23 cellular contexts compared by ENCODE assay signal in the genomic region with DNA sequence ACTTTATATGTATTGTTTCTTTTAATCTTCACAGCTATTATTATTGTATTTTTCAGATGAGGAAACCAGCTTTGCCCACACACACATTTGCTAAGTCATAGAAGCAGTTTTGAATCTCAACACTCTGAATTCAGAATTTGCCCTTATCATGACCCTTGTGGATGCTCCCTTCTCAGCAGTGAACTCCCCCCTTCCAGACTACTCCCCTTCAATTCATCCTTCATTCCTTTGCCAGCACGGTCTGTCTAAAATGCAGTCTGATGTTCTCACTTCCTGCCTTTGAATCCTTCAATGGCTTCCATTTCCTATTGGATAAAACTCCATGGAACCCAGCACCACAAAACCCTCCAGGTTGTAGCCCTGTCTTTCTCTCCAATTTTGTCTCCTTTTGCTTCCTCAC. TPM values are rescaled to one million over a fixed set of nuclear protein-coding genes. Genes with fewer than 3 reads are reported as not detected.
DNase-seq lines count a peak whose midpoint lies in the region; ATAC-seq, FAIRE-seq and TF ChIP-seq lines count a peak whose summit lies in the region.
"Had no signal": no experiment of that assay in that cellular context is flagged by ENCODE, and none has a peak within 500 bp of the region (broad histone marks: within the 10 kb centered on the region; RNA-seq: fewer than 3 reads in every experiment).

No MANE protein-coding gene starts in this region.

- WGBS in IMR-90 (ENCODE audit: extremely low coverage in 2 of 2, insufficient read length in 1 of 2), 2 experiments = 47% methylated on average over 1 of the region's 1 CpG; no CpG with 5 or more reads in 1 of the 2 experiments
- WGBS in H1 (ENCODE audit: extremely low coverage in 1 of 2, insufficient coverage in 1 of 2, insufficient read length in 1 of 2, insufficient replicate concordance in 2 of 2, low coverage in 1 of 2, low lambda C conversion rate in 2 of 2, missing lambda C conversion rate in 1 of 2), 2 experiments = 94% methylated on average over 1 of the region's 1 CpG; no CpG with 5 or more reads in 1 of the 2 experiments
- WGBS in trophoblast cell (ENCODE audit: extremely low coverage, insufficient coverage, insufficient read length) = no CpG with 5 or more reads among the region's 1 CpG

- H3K9me3 ChIP-seq in IMR-90 (ENCODE audit: control insufficient read depth, insufficient read depth, low read length) (no peaks in the 10 kb centered on the region), H1 (ENCODE audit: insufficient read depth in 2 of 2, low read depth in 1 of 2, low read length in 1 of 2) (no peaks in the 10 kb centered on the region), keratinocyte (ENCODE audit: control insufficient read depth, low read depth, low read length) (no peaks in the 10 kb centered on the region), trophoblast cell (ENCODE audit: insufficient read depth, low read depth, low read length) (no peaks in the 10 kb centered on the region)

- H3K27ac Mint-ChIP-seq in GM23338 = no peak overlapping the region

- ATAC-seq in GM23338 = no peak
- no peak for ATAC-seq in IMR-90 (ENCODE audit: low read depth)
- ATAC-seq in GM18873 (IDR thresholded peaks at IDR 0.05; ENCODE audit: low FRiP score, unreplicated experiment) = no peak

- intact Hi-C loops in IMR-90 (cut with micrococcal nuclease) = no loop called here

- H2BK15ac ChIP-seq in IMR-90 (ENCODE audit: low read depth, low read length) (no peak overlapping the region), H1 (ENCODE audit: low read length) (no peak overlapping the region)

- TF ChIP-seq POLR2A in IMR-90 (IDR thresholded peaks at IDR 0.05; ENCODE audit: low read depth, low read length) (no peak), H1 (IDR thresholded peaks at IDR 0.05; ENCODE audit: control extremely low read depth in 1 of 2, low read depth in 2 of 2, low read length in 2 of 2) (no peak)

- H3K36me3 Mint-ChIP-seq in GM23338 (ENCODE audit: low read depth) = no peaks in the 10 kb centered on the region

- CTCF ChIA-PET in IMR-90 (lab: Yijun Ruan, JAX) = interaction anchor here (1.4 kb wide), 1 partner anchor 14 kb away, joined by 6 read pairs; no protein-coding TSS in a partner anchor
- CTCF ChIA-PET in H1 (lab: Charles Lee; ENCODE audit: partially characterized antibody) = interaction anchor here (1.4 kb wide), 1 partner anchor 116 kb away, joined by 4 read pairs; no protein-coding TSS in a partner anchor

- 0 out of 2 replicates have a peak overlapping the region, but pooled peaks have one; percentile 22 for H2BK120ac ChIP-seq in IMR-90 (ENCODE audit: low read depth, low read length)
- H2BK120ac ChIP-seq in H1 (replicated peaks; ENCODE audit: low read depth, low read length) = no peak overlapping the region
- H2BK120ac ChIP-seq in trophoblast cell (ENCODE audit: insufficient read depth, low read length, poor library complexity) = no peak overlapping the region

- BruUV-seq in IMR-90 (replicated peaks; lab: Mats Ljungman, UMichigan) = no TSS peak

- H3K79me1 ChIP-seq in IMR-90 (ENCODE audit: low read depth in 1 of 2, low read length in 2 of 2) = no peaks in the 10 kb centered on the region
- H3K79me1 ChIP-seq in H1 (ENCODE audit: low read depth, low read length) = no peaks in the 10 kb centered on the region
- no peaks in the 10 kb centered on the region for H3K79me1 ChIP-seq in trophoblast cell (ENCODE audit: low read length)

- TF ChIP-seq CTCF in GM23338 (conservative IDR thresholded peaks at IDR 0.05; ENCODE audit: low read depth in 2 of 2) = no peak
- no peak for TF ChIP-seq CTCF in IMR-90 (conservative IDR thresholded peaks at IDR 0.05; ENCODE audit: low read depth, low read length)
- no peak for TF ChIP-seq CTCF in H1 (IDR thresholded peaks at IDR 0.05; ENCODE audit: control extremely low read depth in 1 of 3, insufficient read depth in 1 of 3, low read depth in 1 of 3, low read length in 3 of 3)
- TF ChIP-seq CTCF in keratinocyte (optimal IDR thresholded peaks at IDR 0.05 in 1 of 3, IDR thresholded peaks at IDR 0.05 in 1 of 3, conservative IDR thresholded peaks at IDR 0.05 in 1 of 3; ENCODE audit: extremely low read depth in 1 of 3, insufficient read depth in 2 of 3, low read length in 3 of 3) = no peak

- H4K12ac ChIP-seq in trophoblast cell (ENCODE audit: low read depth, low read length) = no peak overlapping the region

- H3K9ac ChIP-seq in IMR-90 (ENCODE audit: low read depth, low read length) = no peak overlapping the region
- no peak overlapping the region for H3K9ac ChIP-seq in H1 (replicated peaks in 1 of 4; ENCODE audit: extremely low read depth in 1 of 4, low read depth in 3 of 4, low read length in 3 of 4)
- no peak overlapping the region for H3K9ac ChIP-seq in keratinocyte (ENCODE audit: control insufficient read depth, extremely low read depth, insufficient read depth, low read length)
- no peak overlapping the region for H3K9ac ChIP-seq in trophoblast cell (ENCODE audit: low read length)

- POLR2A ChIA-PET in IMR-90 (lab: Charles Lee; ENCODE audit: unreplicated experiment) = no interaction called here
- POLR2A ChIA-PET in H1 (lab: Charles Lee; ENCODE audit: partially characterized antibody) = interaction anchor here (1.1 to 1.9 kb wide), 2 partner anchors 10 to 29 kb away, joined by 3 to 8 read pairs; no protein-coding TSS in a partner anchor

- H3K9me1 ChIP-seq in IMR-90 (ENCODE audit: insufficient read depth, low read length) (no peaks in the 10 kb centered on the region), keratinocyte (ENCODE audit: control insufficient read depth, extremely low read depth, insufficient read depth, low read length) (no peaks in the 10 kb centered on the region)

- H3K56ac ChIP-seq in IMR-90 (ENCODE audit: extremely low read depth, insufficient read depth, low read length) (no peak overlapping the region), H1 (replicated peaks; ENCODE audit: insufficient read length, low read depth, low read length) (no peak overlapping the region)

- no peaks in the 10 kb centered on the region for H3K79me2 ChIP-seq in GM23338 (replicated peaks; ENCODE audit: insufficient read depth)
- H3K79me2 ChIP-seq in H1 (ENCODE audit: control insufficient read depth in 1 of 2, insufficient read depth in 2 of 2, low read length in 2 of 2) = no peaks in the 10 kb centered on the region
- H3K79me2 ChIP-seq in keratinocyte (ENCODE audit: control insufficient read depth, insufficient read depth, low read length) = no peaks in the 10 kb centered on the region
- H3K79me2 ChIP-seq in trophoblast cell (ENCODE audit: control insufficient read depth, insufficient read depth, low read length, poor library complexity) = no peaks in the 10 kb centered on the region

- H4K8ac ChIP-seq in IMR-90 (ENCODE audit: low read depth in 2 of 2, low read length in 2 of 2) (peak overlapping the region in 1 of 2 experiments; percentile 50; a peak in 1 of 4 replicates), H1 (ENCODE audit: extremely low read depth, insufficient read depth, low read length) (no peak overlapping the region), trophoblast cell (ENCODE audit: low read depth, low read length) (no peak overlapping the region)

- H3K4me2 ChIP-seq in GM23338 (no peak overlapping the region), IMR-90 (ENCODE audit: low read depth, low read length) (no peak overlapping the region), H1 (ENCODE audit: insufficient read depth in 1 of 2, low read depth in 2 of 2, low read length in 2 of 2) (no peak overlapping the region), keratinocyte (ENCODE audit: control insufficient read depth, extremely low read depth, insufficient read depth, low read depth, low read length) (no peak overlapping the region), trophoblast cell (ENCODE audit: low read length) (no peak overlapping the region)

- H2BK12ac ChIP-seq in H1 (ENCODE audit: low read depth, low read length) = peak overlapping the region; percentile 18; the same call in 1 of the 2 replicates
- no peak overlapping the region for H2BK12ac ChIP-seq in trophoblast cell (ENCODE audit: low read length)

- TF ChIP-seq RAD21 in IMR-90 (IDR thresholded peaks at IDR 0.05; ENCODE audit: low read length) (no peak), H1 (IDR thresholded peaks at IDR 0.05 in 1 of 2, conservative IDR thresholded peaks at IDR 0.05 in 1 of 2; ENCODE audit: low read depth in 2 of 2, low read length in 2 of 2) (no peak)

- H3K36me3 ChIP-seq in GM23338 (ENCODE audit: insufficient read depth) (no peaks in the 10 kb centered on the region), IMR-90 (ENCODE audit: control insufficient read depth, insufficient read depth, low read length) (no peaks in the 10 kb centered on the region), H1 (ENCODE audit: control insufficient read depth in 2 of 4, insufficient read depth in 4 of 4, low read length in 3 of 4) (no peaks in the 10 kb centered on the region), keratinocyte (ENCODE audit: control insufficient read depth in 2 of 2, extremely low read depth in 1 of 2, insufficient read depth in 2 of 2, low read length in 2 of 2) (no peaks in the 10 kb centered on the region), trophoblast cell (ENCODE audit: control insufficient read depth in 1 of 2, insufficient read depth in 2 of 2, low read length in 2 of 2) (no peaks in the 10 kb centered on the region)

- no peak overlapping the region for H3K23ac ChIP-seq in IMR-90 (ENCODE audit: low read depth, low read length)
- no peak overlapping the region for H3K23ac ChIP-seq in H1 (ENCODE audit: insufficient read length)
- no peak overlapping the region for H3K23ac ChIP-seq in trophoblast cell (ENCODE audit: low read length)

- in situ Hi-C loops in IMR-90 (cut with MboI; ENCODE audit: low sequenced_read_pairs) = no loop called here

- no peak overlapping the region for H3K4me3 Mint-ChIP-seq in GM23338

- H2BK20ac ChIP-seq in IMR-90 (ENCODE audit: low read depth, low read length) (no peak overlapping the region), H1 (ENCODE audit: low read length) (no peak overlapping the region)

- H3K27me3 ChIP-seq in GM23338 (ENCODE audit: insufficient read depth) = no peaks in the 10 kb centered on the region
- H3K27me3 ChIP-seq in IMR-90 (ENCODE audit: control insufficient read depth, insufficient read depth, low read length) = no peaks in the 10 kb centered on the region
- no peaks in the 10 kb centered on the region for H3K27me3 ChIP-seq in H1 (replicated peaks in 1 of 4; ENCODE audit: control insufficient read depth in 3 of 4, extremely low read depth in 1 of 4, insufficient read depth in 3 of 4, low read length in 3 of 4)
- H3K27me3 ChIP-seq in keratinocyte (ENCODE audit: control insufficient read depth, extremely low read depth, insufficient read depth, low read length) = no peaks in the 10 kb centered on the region
- no peaks in the 10 kb centered on the region for H3K27me3 ChIP-seq in trophoblast cell (ENCODE audit: insufficient read depth, low read length)

- H3K18ac ChIP-seq in IMR-90 (ENCODE audit: low read depth, low read length) = no peak overlapping the region
- no peak overlapping the region for H3K18ac ChIP-seq in H1 (ENCODE audit: extremely low read depth, low read length)
- H3K18ac ChIP-seq in trophoblast cell (ENCODE audit: low read length) = no peak overlapping the region

- H3F3A ChIP-seq in GM23338 (replicated peaks; ENCODE audit: low read depth) = no peaks in the 10 kb centered on the region

- H2AFZ ChIP-seq in GM23338 (peak overlapping the region; percentile 53; the same call in 1 of the 2 replicates), IMR-90 (replicated peaks; ENCODE audit: low read length, poor library complexity) (peak overlapping the region; percentile 4), H1 (ENCODE audit: low read length) (no peak overlapping the region), keratinocyte (ENCODE audit: control insufficient read depth, low read length) (peak overlapping the region; percentile 47), trophoblast cell (ENCODE audit: insufficient read depth, low read length, poor library complexity) (no peak overlapping the region)

- TF ChIP-seq EP300 in H1 (IDR thresholded peaks at IDR 0.05; ENCODE audit: borderline replicate concordance in 1 of 2, low read depth in 2 of 2, low read length in 2 of 2) = no peak

- no peaks in the 10 kb centered on the region for H4K20me1 ChIP-seq in GM23338 (replicated peaks; ENCODE audit: insufficient read depth)
- no peaks in the 10 kb centered on the region for H4K20me1 ChIP-seq in IMR-90 (ENCODE audit: insufficient read depth, low read length)
- H4K20me1 ChIP-seq in H1 (replicated peaks in 1 of 2; ENCODE audit: control insufficient read depth in 1 of 2, insufficient read depth in 2 of 2, low read length in 2 of 2) = no peaks in the 10 kb centered on the region
- no peaks in the 10 kb centered on the region for H4K20me1 ChIP-seq in keratinocyte (ENCODE audit: control insufficient read depth, extremely low read depth, insufficient read depth, low read length)

- no peaks in the 10 kb centered on the region for H3K23me2 ChIP-seq in H1 (ENCODE audit: low read depth, low read length)

- H3K27me3 Mint-ChIP-seq in GM23338 (ENCODE audit: insufficient read depth, low read depth, poor library complexity) = no peaks in the 10 kb centered on the region

- no peak overlapping the region for H2AK9ac ChIP-seq in IMR-90 (replicated peaks; ENCODE audit: low read depth, low read length, poor library complexity)

- dilution Hi-C loops in IMR-90 (cut with HindIII; ENCODE audit: low sequenced_read_pairs, unreplicated experiment) = no loop called here
- dilution Hi-C loops in keratinocyte (cut with MboI; ENCODE audit: extremely low pct_ligation_motif_present, low sequenced_read_pairs) = no loop called here

- H2AK5ac ChIP-seq in IMR-90 (ENCODE audit: low read depth, low read length) = no peak overlapping the region
- H2AK5ac ChIP-seq in H1 (ENCODE audit: low read depth, low read length) = no peak overlapping the region
- no peak overlapping the region for H2AK5ac ChIP-seq in trophoblast cell (ENCODE audit: low read length)

- H3K4me3 ChIP-seq in GM23338 = no peak overlapping the region
- no peak overlapping the region for H3K4me3 ChIP-seq in IMR-90 (ENCODE audit: insufficient read depth, low read depth, low read length)
- no peak overlapping the region for H3K4me3 ChIP-seq in H1 (ENCODE audit: extremely low read depth in 1 of 4, insufficient read depth in 2 of 4, low read depth in 3 of 4, low read length in 4 of 4)
- no peak overlapping the region for H3K4me3 ChIP-seq in keratinocyte (ENCODE audit: control insufficient read depth in 2 of 3, extremely low read depth in 1 of 3, insufficient read depth in 2 of 3, low read depth in 1 of 3, low read length in 3 of 3)
- H3K4me3 ChIP-seq in trophoblast cell (ENCODE audit: low read depth, low read length) = no peak overlapping the region

- H4K5ac ChIP-seq in IMR-90 (ENCODE audit: low read depth, low read length) (no peak overlapping the region), H1 (ENCODE audit: insufficient read length, low read depth, low read length) (no peak overlapping the region)

- H3K4ac ChIP-seq in IMR-90 (ENCODE audit: low read depth, low read length) (no peak overlapping the region), H1 (replicated peaks; ENCODE audit: insufficient read length, low read depth, low read length) (no peak overlapping the region), trophoblast cell (ENCODE audit: low read depth, low read length) (no peak overlapping the region)

- H4K91ac ChIP-seq in IMR-90 (ENCODE audit: insufficient read depth, low read depth, low read length) (no peak overlapping the region), H1 (replicated peaks; ENCODE audit: insufficient read length, low read length) (no peak overlapping the region), trophoblast cell (ENCODE audit: low read depth, low read length) (no peak overlapping the region)

- H3K27ac ChIP-seq in GM23338 (ENCODE audit: low read depth) (no peak overlapping the region), IMR-90 (ENCODE audit: insufficient read depth, low read length) (no peak overlapping the region), H1 (ENCODE audit: low read depth, low read length) (no peak overlapping the region), keratinocyte (ENCODE audit: control insufficient read depth, insufficient read depth, low read length) (no peak overlapping the region), trophoblast cell (ENCODE audit: low read depth, low read length) (no peak overlapping the region)

- H3K14ac ChIP-seq in IMR-90 (replicated peaks; ENCODE audit: low read depth, low read length) = no peak overlapping the region
- no peak overlapping the region for H3K14ac ChIP-seq in H1 (ENCODE audit: insufficient read length)
- H3K14ac ChIP-seq in trophoblast cell (ENCODE audit: low read length) = no peak overlapping the region

- DNase-seq in GM23338 (ENCODE audit: low spot score) (no peak), IMR-90 (no peak), H1 (ENCODE audit: low read depth in 1 of 2, low spot score in 2 of 2) (no peak), keratinocyte (ENCODE audit: low read depth, low spot score) (no peak), trophoblast cell (no peak), HCEC 1CT (no peak), AG08396 (ENCODE audit: low spot score) (no peak)
- DNase-seq: 8988T, ACHN, Calu3, DMS153, DND-41, KBM-7, MV-4-11, NCI-H1105, NCI-H1436 treated with DMSO at 0.1 percent for 48 hours, NCI-H187 treated with DMSO at 0.1 percent for 48 hours, NCI-H2171 treated with DMSO at 0.1 percent for 48 hours, NCI-H526 treated with DMSO at 0.1 percent for 48 hours, SHP77 treated with DMSO at 0.1 percent for 48 hours had no signal

- H3K9me2 ChIP-seq in GM23338 (ENCODE audit: insufficient read depth) = peaks cover 12% of the 10 kb centered on the region; the same call in 1 of the 2 replicates

- H2BK5ac ChIP-seq in IMR-90 (ENCODE audit: low read depth, low read length, poor library complexity, severe bottlenecking) = no peak overlapping the region
- H2BK5ac ChIP-seq in H1 (ENCODE audit: low read depth, low read length) = no peak overlapping the region
- H2BK5ac ChIP-seq in trophoblast cell (ENCODE audit: low read depth, low read length, poor library complexity) = no peak overlapping the region

- H3K9me3 Mint-ChIP-seq in GM23338 = no peaks in the 10 kb centered on the region

- H3K4me1 Mint-ChIP-seq in GM23338 = peaks cover 14% of the 10 kb centered on the region

- FAIRE-seq in H1 (lab: Jason Lieb, UNC) (no peak), keratinocyte (lab: Jason Lieb, UNC) (no peak)
- FAIRE-seq: GM12892, HTR-8/SVneo had no signal

- peaks cover 6% of the 10 kb centered on the region; the same call in 1 of the 2 replicates for H3K4me1 ChIP-seq in GM23338 (ENCODE audit: insufficient read depth)
- no peaks in the 10 kb centered on the region for H3K4me1 ChIP-seq in IMR-90 (ENCODE audit: control insufficient read depth, insufficient read depth, low read length)
- H3K4me1 ChIP-seq in H1 (replicated peaks in 1 of 4; ENCODE audit: control insufficient read depth in 3 of 4, insufficient read depth in 4 of 4, low read length in 3 of 4) = no peaks in the 10 kb centered on the region; a peak in 1 of 7 replicates
- peaks cover 26% of the 10 kb centered on the region for H3K4me1 ChIP-seq in keratinocyte (ENCODE audit: control insufficient read depth, extremely low read depth, insufficient read depth, low read length)
- no peaks in the 10 kb centered on the region for H3K4me1 ChIP-seq in trophoblast cell (ENCODE audit: control insufficient read depth in 1 of 2, insufficient read depth in 2 of 2, low read length in 2 of 2)

RNA-seq across cellular contexts. Expression of a gene that starts 52.5 kb away (rescaled TPM):
- 18.6 and 23.3 TPM in 2 replicates for total RNA-seq in GM23338 (2014; rRNA removed; shearing (Covaris generic))
- polyA plus RNA-seq in GM23338 (2016; fragmentation: Nextera tagmentation; extraction: Ambion mirVana) = 33.8 and 34.2 TPM in 2 replicates
- total RNA-seq in IMR-90 (2012; rRNA removed) = 12.2 and 15.8 TPM in 2 replicates
- 16.7 and 20.5 TPM in 2 replicates for polyA plus RNA-seq in IMR-90 (2012; rRNA removed)
- 6.3 and 8.5 TPM in 2 replicates for polyA plus RNA-seq in IMR-90 (2012; cell fraction: cytosol; rRNA removed)
- polyA plus RNA-seq in IMR-90 (2012; cell fraction: nucleus; rRNA removed; ENCODE audit: low replicate concordance) = 8.2 and 33.9 TPM in 2 replicates
- 25.8 and 27.6 TPM in 2 replicates for total RNA-seq in H1 (2021; fragmentation: NEBNext Ultra II Directional; extraction: Animal tissue kit (Norgen Biotek cat#: 25700))
- polyA plus RNA-seq in H1 (2011; rRNA removed) = 3.4 and 3.6 TPM in 2 replicates
- polyA plus RNA-seq in H1 (2011; cell fraction: cytosol; rRNA removed) = 4.0 TPM
- 8.6 TPM for polyA plus RNA-seq in H1 (2011; cell fraction: nucleus; rRNA removed)
- 12.4 to 18.6 TPM (median 14.0 TPM) in 4 replicates for polyA plus RNA-seq in H1 (2012, experiment 1 of 2)
- polyA plus RNA-seq in H1 (2012, experiment 2 of 2) = 3.9 TPM
- 15.7 TPM for polyA plus RNA-seq in H1 (2013, experiment 1 of 2)
- 13.9 TPM for polyA plus RNA-seq in H1 (2013, experiment 2 of 2)
- polyA minus RNA-seq in H1 (2011; rRNA and poly(A)+ RNA removed) = 12.9 and 14.9 TPM in 2 replicates
- 15.6 TPM for polyA minus RNA-seq in H1 (2011; cell fraction: cytosol; rRNA and poly(A)+ RNA removed)
- 42.9 TPM for polyA minus RNA-seq in H1 (2011; cell fraction: nucleus; rRNA and poly(A)+ RNA removed)
- 16.3 to 22.3 TPM (median 19.3 TPM) in 3 replicates for polyA plus RNA-seq in keratinocyte
- polyA plus RNA-seq in keratinocyte (2011; ENCODE audit: low read depth) = 125 TPM
- 7.4 and 15.8 TPM in 2 replicates for polyA plus RNA-seq in keratinocyte (2011; cell fraction: cytosol; rRNA removed)
- polyA plus RNA-seq in keratinocyte (2011; cell fraction: nucleus; rRNA removed) = 43.1 and 52.5 TPM in 2 replicates
- 20.4 and 38.9 TPM in 2 replicates for polyA plus RNA-seq in keratinocyte (2012; ENCODE audit: low replicate concordance)
- polyA minus RNA-seq in keratinocyte = 19.9 to 41.0 TPM (median 28.5 TPM) in 3 replicates
- polyA minus RNA-seq in keratinocyte (2011; cell fraction: cytosol; rRNA and poly(A)+ RNA removed) = 13.8 TPM
- polyA minus RNA-seq in keratinocyte (2011; cell fraction: nucleus; rRNA and poly(A)+ RNA removed) = 52.3 and 100 TPM in 2 replicates
- polyA plus RNA-seq in trophoblast cell (2013) = 64.7 and 65.3 TPM in 2 replicates

Comparison
In these comparisons a context has a peak if more than half of its experiments do, and no peak if none do; other contexts are left out.
1. H2AFZ ChIP-seq: peak in GM23338 (single experiment), IMR-90 (single experiment) and keratinocyte (single experiment); none in H1 (single experiment) and trophoblast cell (single experiment).